Comparison of ENCODE assay signal across 29 cellular contexts in genomic region chr1:66985835-66986234, GRCh38.
"Had no signal": no experiment of that assay in that cellular context is flagged by ENCODE, and none has a peak within 500 bp of the region (broad histone marks: within the 10 kb centered on the region; RNA-seq: fewer than 3 reads in every experiment).

No MANE protein-coding gene starts in this region.

- H3K9me3 ChIP-seq: left lung, lower lobe of right lung, pancreas, prostate gland, stomach, testis, thyroid gland, transverse colon, upper lobe of left lung, vagina had no signal

- H3K27me3 Mint-ChIP-seq: naive thymus-derived CD8-positive, alpha-beta T cell; stimulated activated naive B cell treated with anti-CD40 and anti-IgM and Interleukin-4, amounts not matched to agents 10 μg/mL and 1 μg/mL and 100 μg/mL, for 72 hours had no signal

- FAIRE-seq: pancreas had no signal

- H3K4me1 Mint-ChIP-seq: nephron, neural crest cell had no signal

- H3K36me3 ChIP-seq: prostate gland had no signal

- ATAC-seq: left colon; left lung; lower lobe of right lung; naive thymus-derived CD8-positive, alpha-beta T cell; pancreas; right cardiac atrium; sciatic nerve; stimulated activated naive B cell treated with anti-CD40 and anti-IgM and Interleukin-4, amounts not matched to agents 10 μg/mL and 1 μg/mL and 100 μg/mL, for 72 hours; stimulated activated naive CD8-positive, alpha-beta T cell treated with anti-CD3 and anti-CD28 coated beads, Interleukin-15, Interleukin-2, amounts not matched to agents 100 U/mL and 50 U/mL, for 24 hours had no signal

- H3K27me3 ChIP-seq: left lung, pancreas, stomach, testis, thyroid gland, transverse colon, upper lobe of left lung, vagina had no signal

- H3K9me3 Mint-ChIP-seq: naive thymus-derived CD8-positive, alpha-beta T cell; nephron; neural crest cell; stimulated activated naive B cell treated with anti-CD40 and anti-IgM and Interleukin-4, amounts not matched to agents 10 μg/mL and 1 μg/mL and 100 μg/mL, for 72 hours had no signal

- H3K27ac ChIP-seq: left lung, lower lobe of right lung, prostate gland, skin epidermis, testis, thyroid gland, transverse colon, upper lobe of left lung, vagina had no signal

- H3K4me3 Mint-ChIP-seq: naive thymus-derived CD8-positive, alpha-beta T cell; nephron; neural crest cell; stimulated activated naive B cell treated with anti-CD40 and anti-IgM and Interleukin-4, amounts not matched to agents 10 μg/mL and 1 μg/mL and 100 μg/mL, for 72 hours had no signal

- H3K4me1 ChIP-seq: prostate gland, testis had no signal

- DNase-seq: kidney; left colon; left lung; lower lobe of right lung; mammary epithelial cell; mesenchymal stem cell; naive thymus-derived CD8-positive, alpha-beta T cell; nucleus accumbens; pancreas; posterior cingulate gyrus; retina; right cardiac atrium; stimulated activated CD4-positive, alpha-beta T cell treated with anti-CD3 and anti-CD28 coated beads, Interleukin-12 subunit alpha, Interleukin-12 subunit beta, amount 100 ng/mL, for 4 hours; stimulated activated CD4-positive, alpha-beta T cell treated with anti-CD3 and anti-CD28 coated beads, Interleukin-15, amount 100 ng/mL, for 24 hours; stimulated activated CD4-positive, alpha-beta T cell treated with anti-CD3 and anti-CD28 coated beads, Interleukin-2, amount 100 ng/mL, for 24 hours; stimulated activated CD4-positive, alpha-beta T cell treated with anti-CD3 and anti-CD28 coated beads, Interleukin-4, amount 100 ng/mL, for 1 hour; stimulated activated naive B cell treated with anti-CD40 and anti-IgM and Interleukin-4, amounts not matched to agents 10 μg/mL and 1 μg/mL and 100 μg/mL, for 72 hours; stimulated activated naive CD8-positive, alpha-beta T cell treated with anti-CD3 and anti-CD28 coated beads, Interleukin-15, Interleukin-2, amounts not matched to agents 100 U/mL and 50 U/mL, for 24 hours; stomach; testis; thyroid gland; transverse colon; upper lobe of left lung had no signal

- H3K4me3 ChIP-seq: left lung, lower lobe of right lung, pancreas, prostate gland, skin epidermis, stomach, testis, thyroid gland, transverse colon, upper lobe of left lung, vagina had no signal

- H3K27ac Mint-ChIP-seq: stimulated activated naive B cell treated with anti-CD40 and anti-IgM and Interleukin-4, amounts not matched to agents 10 μg/mL and 1 μg/mL and 100 μg/mL, for 72 hours had no signal
